In genomic region chr12:57164966-57165365, GRCh38 we compare ENCODE assay signal across 1 cellular context.
TF ChIP-seq lines count a peak whose summit lies in the region.

No MANE protein-coding gene starts in this region.

TF ChIP-seq in IMR-90, 13 proteins besides CTCF, POLR2A, EP300 and RAD21:
- TF ChIP-seq ELK1 (IDR thresholded peaks at IDR 0.05; ENCODE audit: borderline replicate concordance, low read depth, low read length), result no peak
- TF ChIP-seq BHLHE40 (IDR thresholded peaks at IDR 0.05; ENCODE audit: low read depth, low read length), result no peak
